In genomic region chr9:93451762-93452709, GRCh38 we compare ENCODE assay signal across 8 cellular contexts. TPM values are rescaled to one million over a fixed set of nuclear protein-coding genes. Genes with fewer than 3 reads are reported as not detected.
DNase-seq lines count a peak whose midpoint lies in the region; ATAC-seq lines count a peak whose summit lies in the region.

No MANE protein-coding gene starts in this region.

- no peak for ATAC-seq in HG02970 (IDR thresholded peaks at IDR 0.05; ENCODE audit: low FRiP score, unreplicated experiment)

- H3K27ac ChIP-seq in layer of hippocampus (ENCODE audit: low read depth, low read length): peak overlapping the region; percentile 83

- DNase-seq in NCI-H1105 treated with DMSO at 0.1 percent for 48 hours (lab: John Stamatoyannopoulos, UW) (peak; percentile 23), NCI-H1105 (lab: John Stamatoyannopoulos, UW) (no peak), HT-29 (ENCODE audit: low spot score) (peak; percentile 69)
- DNase-seq in activated CD4-positive, CD25-positive, alpha-beta regulatory T cell (lab: John Stamatoyannopoulos, UW): peak in 3 of 4 experiments; percentile 9 to 26 (median 24)
- peak; percentile 45 for DNase-seq in central memory CD4-positive, alpha-beta T cell
- DNase-seq in stimulated activated CD4-positive, alpha-beta T cell treated with anti-CD3 and anti-CD28 coated beads, Interleukin-2, amount 100 ng/mL, for 24 hours: peak; percentile 52 to 62

- H3K27me3 ChIP-seq in layer of hippocampus (ENCODE audit: control insufficient read depth, insufficient read depth, low read length): no peaks in the 10 kb centered on the region

RNA-seq across cellular contexts. Expression of gene FAM120A, which starts 0.6 kb away (rescaled TPM):
- 115 TPM in 2 replicates for total RNA-seq in HT-29 (2014; rRNA removed; shearing (Covaris generic))

RNA-seq across cellular contexts. Expression of gene FAM120AOS, which starts 1.3 kb away (rescaled TPM):
- total RNA-seq in HT-29 (2014; rRNA removed; shearing (Covaris generic)): 41.3 and 51.0 TPM in 2 replicates
